In genomic region chr14:27411021-27411420, GRCh38 we compare ENCODE assay signal across 25 cellular contexts.
DNase-seq lines count a peak whose midpoint lies in the region; FAIRE-seq and TF ChIP-seq lines count a peak whose summit lies in the region.
"Had no signal": no experiment of that assay in that cellular context is flagged by ENCODE, and none has a peak within 500 bp of the region (broad histone marks: within the 10 kb centered on the region; RNA-seq: fewer than 3 reads in every experiment).

No MANE protein-coding gene starts in this region.

- H3K9ac ChIP-seq in SK-N-SH, result no peak overlapping the region
- H3K9ac ChIP-seq: KMS-11 had no signal

- POLR2A ChIA-PET in SK-N-SH (lab: Yijun Ruan, JAX), result no interaction called here

- no peaks in the 10 kb centered on the region for H3K36me3 ChIP-seq in SK-N-SH (replicated peaks in 1 of 2; ENCODE audit: control insufficient read depth in 1 of 2, insufficient read depth in 2 of 2, low read length in 1 of 2)
- H3K36me3 ChIP-seq in ascending aorta, result no peaks in the 10 kb centered on the region

- H3K27ac ChIP-seq in SK-N-SH (ENCODE audit: low read depth in 2 of 2, low read length in 1 of 2), result peak overlapping the region; percentile 32 to 85; a peak in 2 of 4 replicates
- H3K27ac ChIP-seq in ascending aorta, result no peak overlapping the region
- H3K27ac ChIP-seq: KMS-11 had no signal

- H3K4me1 ChIP-seq in SK-N-SH (ENCODE audit: control insufficient read depth in 1 of 2, insufficient read depth in 2 of 2, low read depth in 1 of 2, low read length in 1 of 2) (no peaks in the 10 kb centered on the region; a peak in 1 of 4 replicates), ascending aorta (no peaks in the 10 kb centered on the region)

- H3K9me3 ChIP-seq in SK-N-SH (no peaks in the 10 kb centered on the region), ascending aorta (no peaks in the 10 kb centered on the region)

- no peaks in the 10 kb centered on the region for H3F3A ChIP-seq in SK-N-SH (replicated peaks; ENCODE audit: insufficient read depth)

- TF ChIP-seq CTCF in SK-N-SH (IDR thresholded peaks at IDR 0.05) (no peak), ascending aorta (IDR thresholded peaks at IDR 0.05) (no peak)

- intact Hi-C loops in ascending aorta (cut with DNase I), result no loop called here

- H3K27me3 ChIP-seq in SK-N-SH (ENCODE audit: insufficient read depth), result no peaks in the 10 kb centered on the region
- no peaks in the 10 kb centered on the region for H3K27me3 ChIP-seq in ascending aorta

- no peak overlapping the region for H2AFZ ChIP-seq in SK-N-SH (ENCODE audit: low read depth)

- peak; percentile 55 to 58; a peak in 3 of 4 replicates for TF ChIP-seq EP300 in SK-N-SH (IDR thresholded peaks at IDR 0.05; ENCODE audit: borderline replicate concordance in 1 of 2, low read depth in 1 of 2, low read length in 1 of 2)

- no peaks in the 10 kb centered on the region for H3K79me2 ChIP-seq in SK-N-SH (ENCODE audit: insufficient read depth)

- H3K9me2 ChIP-seq in SK-N-SH, result no peaks in the 10 kb centered on the region

- CTCF ChIA-PET in SK-N-SH (lab: Yijun Ruan, JAX), result interaction anchor here (1.6 kb wide), 1 partner anchor 11 kb away, joined by 3 read pairs; no protein-coding TSS in a partner anchor

- DNase-seq in HTR-8/SVneo (ENCODE audit: insufficient read length, low spot score) (no peak), SK-N-SH (peak; percentile 4), dedifferentiated amniotic fluid mesenchymal stem cell (ENCODE audit: extremely low spot score) (peak; percentile 60), left kidney (ENCODE audit: low read depth, low spot score) (peak; percentile 4), ureter (ENCODE audit: low spot score) (no peak), ascending aorta (ENCODE audit: low spot score in 2 of 2) (no peak)
- DNase-seq in stimulated activated naive CD4-positive, alpha-beta T cell treated with Interleukin-2 at 50 U/mL for 16 hours (lab: John Stamatoyannopoulos, UW), result no peak
- DNase-seq in effector CD4-positive, alpha-beta T cell, result no peak
- DNase-seq: C1 segment of cervical spinal cord; CD4-positive, alpha-beta memory T cell; COR-L47; GDM1; GOT3; HCEC 1CT; NCI-H1092 treated with DMSO at 0.1 percent for 48 hours; NCI-H1436; NCI-H187; NCI-H2081 treated with DMSO at 0.1 percent for 48 hours; NCI-H2171; NCI-H226; NCI-H526; NCI-H82; NK-92 treated with Interleukin-12 subunit alpha and Interleukin-12 subunit beta, amount 100 ng/mL, for 24 hours had no signal

- FAIRE-seq in HTR-8/SVneo (lab: Jason Lieb, UNC), result peak; percentile 33
- FAIRE-seq: GM12878 had no signal

- H3K4me3 ChIP-seq in SK-N-SH (ENCODE audit: low read depth in 2 of 2, low read length in 1 of 2) (no peak overlapping the region), ascending aorta (no peak overlapping the region)
- H3K4me3 ChIP-seq: GM12878 had no signal

- H3K4me2 ChIP-seq in SK-N-SH, result no peak overlapping the region
- H3K4me2 ChIP-seq: KMS-11 had no signal

- WGBS in SK-N-SH (ENCODE audit: low lambda C conversion rate), result 15% methylated on average over 1 of the region's 1 CpG

- TF ChIP-seq RAD21 in SK-N-SH (IDR thresholded peaks at IDR 0.05; ENCODE audit: low read length), result no peak

- H4K20me1 ChIP-seq in SK-N-SH (ENCODE audit: insufficient read depth), result no peaks in the 10 kb centered on the region

TF ChIP-seq in SK-N-SH, 30 proteins besides CTCF, POLR2A, EP300 and RAD21:
- TF ChIP-seq MAX (IDR thresholded peaks at IDR 0.05; ENCODE audit: low read depth) (no peak), JUND (IDR thresholded peaks at IDR 0.05) (peak; percentile 39; the same call in 1 of the 2 replicates), YY1 (IDR thresholded peaks at IDR 0.05; ENCODE audit: low read depth) (no peak), CHD2 (IDR thresholded peaks at IDR 0.05; ENCODE audit: low read length, partially characterized antibody) (peak; percentile 22), POLR2AphosphoS5 (IDR thresholded peaks at IDR 0.05; ENCODE audit: low read depth, low read length) (peak; percentile 45; the same call in 1 of the 2 replicates), TCF12 (IDR thresholded peaks at IDR 0.05) (peak; percentile 94), RCOR1 (IDR thresholded peaks at IDR 0.05; ENCODE audit: low read length) (peak; percentile 77), NFIC (IDR thresholded peaks at IDR 0.05; ENCODE audit: borderline replicate concordance) (peak; percentile 74), TEAD4 (IDR thresholded peaks at IDR 0.05; ENCODE audit: borderline replicate concordance, insufficient read depth) (peak; percentile 40; the same call in 1 of the 2 replicates)
- TF ChIP-seq, protein P1, sequence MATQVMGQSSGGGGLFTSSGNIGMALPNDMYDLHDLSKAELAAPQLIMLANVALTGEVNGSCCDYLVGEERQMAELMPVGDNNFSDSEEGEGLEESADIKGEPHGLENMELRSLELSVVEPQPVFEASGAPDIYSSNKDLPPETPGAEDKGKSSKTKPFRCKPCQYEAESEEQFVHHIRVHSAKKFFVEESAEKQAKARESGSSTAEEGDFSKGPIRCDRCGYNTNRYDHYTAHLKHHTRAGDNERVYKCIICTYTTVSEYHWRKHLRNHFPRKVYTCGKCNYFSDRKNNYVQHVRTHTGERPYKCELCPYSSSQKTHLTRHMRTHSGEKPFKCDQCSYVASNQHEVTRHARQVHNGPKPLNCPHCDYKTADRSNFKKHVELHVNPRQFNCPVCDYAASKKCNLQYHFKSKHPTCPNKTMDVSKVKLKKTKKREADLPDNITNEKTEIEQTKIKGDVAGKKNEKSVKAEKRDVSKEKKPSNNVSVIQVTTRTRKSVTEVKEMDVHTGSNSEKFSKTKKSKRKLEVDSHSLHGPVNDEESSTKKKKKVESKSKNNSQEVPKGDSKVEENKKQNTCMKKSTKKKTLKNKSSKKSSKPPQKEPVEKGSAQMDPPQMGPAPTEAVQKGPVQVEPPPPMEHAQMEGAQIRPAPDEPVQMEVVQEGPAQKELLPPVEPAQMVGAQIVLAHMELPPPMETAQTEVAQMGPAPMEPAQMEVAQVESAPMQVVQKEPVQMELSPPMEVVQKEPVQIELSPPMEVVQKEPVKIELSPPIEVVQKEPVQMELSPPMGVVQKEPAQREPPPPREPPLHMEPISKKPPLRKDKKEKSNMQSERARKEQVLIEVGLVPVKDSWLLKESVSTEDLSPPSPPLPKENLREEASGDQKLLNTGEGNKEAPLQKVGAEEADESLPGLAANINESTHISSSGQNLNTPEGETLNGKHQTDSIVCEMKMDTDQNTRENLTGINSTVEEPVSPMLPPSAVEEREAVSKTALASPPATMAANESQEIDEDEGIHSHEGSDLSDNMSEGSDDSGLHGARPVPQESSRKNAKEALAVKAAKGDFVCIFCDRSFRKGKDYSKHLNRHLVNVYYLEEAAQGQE (IDR thresholded peaks at IDR 0.05; ENCODE audit: low read depth, low read length), result no peak
- TF ChIP-seq, protein P2, sequence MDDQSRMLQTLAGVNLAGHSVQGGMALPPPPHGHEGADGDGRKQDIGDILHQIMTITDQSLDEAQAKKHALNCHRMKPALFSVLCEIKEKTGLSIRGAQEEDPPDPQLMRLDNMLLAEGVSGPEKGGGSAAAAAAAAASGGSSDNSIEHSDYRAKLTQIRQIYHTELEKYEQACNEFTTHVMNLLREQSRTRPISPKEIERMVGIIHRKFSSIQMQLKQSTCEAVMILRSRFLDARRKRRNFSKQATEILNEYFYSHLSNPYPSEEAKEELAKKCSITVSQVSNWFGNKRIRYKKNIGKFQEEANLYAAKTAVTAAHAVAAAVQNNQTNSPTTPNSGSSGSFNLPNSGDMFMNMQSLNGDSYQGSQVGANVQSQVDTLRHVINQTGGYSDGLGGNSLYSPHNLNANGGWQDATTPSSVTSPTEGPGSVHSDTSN (IDR thresholded peaks at IDR 0.05), result peak; percentile 70

Comparison
In these comparisons a context has a peak if more than half of its experiments do, and no peak if none do; other contexts are left out.
1. DNase-seq: peak in SK-N-SH (single experiment), dedifferentiated amniotic fluid mesenchymal stem cell (single experiment) and left kidney (single experiment); none in HTR-8/SVneo (single experiment), stimulated activated naive CD4-positive, alpha-beta T cell treated with Interleukin-2 at 50 U/mL for 16 hours (single experiment), effector CD4-positive, alpha-beta T cell (single experiment), ureter (single experiment) and ascending aorta (0 of 2).
2. H3K27ac ChIP-seq: peak in SK-N-SH (2 of 2); none in ascending aorta (0 of 2).